Comparison of ENCODE assay signal across 8 cellular contexts in genomic region chr22:21734540-21735197, GRCh38. TPM values are rescaled to one million over a fixed set of nuclear protein-coding genes. Genes with fewer than 3 reads are reported as not detected.
DNase-seq lines count a peak whose midpoint lies in the region; ATAC-seq, FAIRE-seq and TF ChIP-seq lines count a peak whose summit lies in the region.

No MANE protein-coding gene starts in this region.

- no peaks in the 10 kb centered on the region for H3K36me3 ChIP-seq in esophagus (ENCODE audit: control insufficient read depth in 2 of 2, insufficient read depth in 2 of 2, low read length in 1 of 2)

- no peak overlapping the region for H3K27ac ChIP-seq in esophagus (ENCODE audit: low read depth in 2 of 2, low read length in 1 of 2)

- peak; percentile 36 for DNase-seq in NCI-H82 (lab: John Stamatoyannopoulos, UW)
- DNase-seq in NCI-H82 treated with DMSO at 0.1 percent for 48 hours (lab: John Stamatoyannopoulos, UW; ENCODE audit: unreplicated experiment) = no peak
- DNase-seq in RKO (ENCODE audit: low spot score) = peak; percentile 24
- DNase-seq in progenitor cell of endocrine pancreas (ENCODE audit: low spot score, unreplicated experiment) = no peak
- no peak for DNase-seq in frontal cortex (ENCODE audit: low spot score in 2 of 2)

- peaks cover 8% of the 10 kb centered on the region for H3K4me1 Mint-ChIP-seq in progenitor cell of endocrine pancreas (ENCODE audit: low read depth)

- no peak for TF ChIP-seq CTCF in progenitor cell of endocrine pancreas (IDR thresholded peaks at IDR 0.05; ENCODE audit: unreplicated experiment)

- H3K9me3 Mint-ChIP-seq in progenitor cell of endocrine pancreas (ENCODE audit: low read depth) = no peaks in the 10 kb centered on the region

- peak overlapping the region; percentile 97 for H3K27ac Mint-ChIP-seq in progenitor cell of endocrine pancreas

- H3K4me3 Mint-ChIP-seq in progenitor cell of endocrine pancreas (ENCODE audit: low read depth) = peak overlapping the region; percentile 93

- H3K27me3 Mint-ChIP-seq in progenitor cell of endocrine pancreas = peaks cover 6% of the 10 kb centered on the region

- 11 to 14% methylated on average over 8 of the region's 8 CpGs for WGBS in esophagus, 2 donors

- no peaks in the 10 kb centered on the region for H3K36me3 Mint-ChIP-seq in progenitor cell of endocrine pancreas (ENCODE audit: insufficient read depth)

- peaks cover 0 to 4% of the 10 kb centered on the region in 2 donors for H3K9me3 ChIP-seq in esophagus (ENCODE audit: control insufficient read depth in 2 of 2, insufficient read depth in 1 of 2, low read depth in 1 of 2, low read length in 1 of 2)

- H3K4me3 ChIP-seq in esophagus (ENCODE audit: low read depth in 1 of 2, low read length in 2 of 2) = peak overlapping the region; percentile 44 to 60

- peaks cover 0 to 3% of the 10 kb centered on the region in 2 donors for H3K4me1 ChIP-seq in esophagus (ENCODE audit: control insufficient read depth in 2 of 2, insufficient read depth in 2 of 2, low read length in 1 of 2)

- no peak for FAIRE-seq in frontal cortex (lab: Jason Lieb, UNC)

- ATAC-seq in GM21723 (IDR thresholded peaks at IDR 0.05; ENCODE audit: unreplicated experiment) = no peak
- ATAC-seq in HG03280 (IDR thresholded peaks at IDR 0.05; ENCODE audit: unreplicated experiment) = no peak

- no peaks in the 10 kb centered on the region for H3K27me3 ChIP-seq in esophagus (ENCODE audit: control insufficient read depth in 1 of 2, insufficient read depth in 2 of 2, low read length in 2 of 2)

RNA-seq across cellular contexts. Expression of gene YPEL1, which starts 0.9 kb away (rescaled TPM):
- polyA plus RNA-seq in esophagus = 1 to 10 TPM in 1 of 2 donors, under 1 TPM in 1; 0.96 to 1.3 TPM
- total RNA-seq in progenitor cell of endocrine pancreas = 24.9 and 30.5 TPM in 2 replicates
- 104 TPM for total RNA-seq in frontal cortex

Comparison
In these comparisons a context has a peak if more than half of its experiments do, and no peak if none do; other contexts are left out.
1. DNase-seq: peak in NCI-H82 (single experiment) and RKO (single experiment); none in NCI-H82 treated with DMSO at 0.1 percent for 48 hours (single experiment), progenitor cell of endocrine pancreas (single experiment) and frontal cortex (0 of 2).